ENCODE assay signal across 21 cellular contexts in the genomic region with DNA sequence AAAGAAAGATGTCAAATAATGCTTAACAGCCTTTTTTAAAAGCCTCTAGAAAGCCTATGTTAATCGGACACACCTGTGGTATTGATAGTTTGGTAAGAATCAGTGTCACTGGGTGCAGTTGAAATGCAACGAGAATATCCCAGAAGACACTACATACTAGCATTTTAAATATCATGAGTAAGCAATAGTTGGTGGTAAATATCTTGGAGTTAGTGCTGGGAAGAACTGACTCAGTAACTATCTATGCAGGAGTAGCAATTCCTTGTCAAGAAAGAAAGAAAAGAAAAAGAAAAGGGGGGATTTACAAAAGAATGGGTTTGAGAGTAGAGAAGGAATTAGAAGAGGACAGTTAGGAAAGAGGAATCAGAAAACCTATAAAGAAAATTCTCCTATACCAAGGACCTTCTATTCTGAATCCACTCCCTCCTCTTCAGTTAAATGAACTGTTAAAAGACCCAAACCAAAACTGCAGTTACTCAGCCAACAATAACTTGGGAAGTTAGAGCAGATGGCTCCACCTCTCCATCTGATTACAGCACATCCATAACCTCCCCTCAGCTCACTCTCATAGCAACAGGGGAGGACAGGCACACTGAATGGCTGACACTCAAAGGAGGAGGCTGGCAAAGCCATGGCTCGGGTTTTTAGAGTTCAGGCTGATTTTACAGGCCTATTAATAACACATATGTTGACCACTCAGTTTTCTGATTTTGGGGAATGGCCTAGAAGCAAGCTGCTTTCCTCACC.
DNase-seq lines count a peak whose midpoint lies in the region; ATAC-seq, FAIRE-seq and TF ChIP-seq lines count a peak whose summit lies in the region.
"Had no signal": no experiment of that assay in that cellular context is flagged by ENCODE, and none has a peak within 500 bp of the region (broad histone marks: within the 10 kb centered on the region; RNA-seq: fewer than 3 reads in every experiment).

No MANE protein-coding gene starts in this region.

- no peaks in the 10 kb centered on the region for H3K9me3 ChIP-seq in prostate gland

- no peak for ATAC-seq in HG03439 (IDR thresholded peaks at IDR 0.05; ENCODE audit: unreplicated experiment)
- ATAC-seq: natural killer cell treated with Interleukin-12 subunit alpha and Interleukin-12 subunit beta and Interleukin-15 and Interleukin-18, amount 100 ng/mL, for 72 hours; stimulated activated effector memory CD8-positive, alpha-beta T cell treated with anti-CD3 and anti-CD28 coated beads, Interleukin-12 subunit alpha, Interleukin-12 subunit beta, amount 100 ng/mL, for 72 hours had no signal

- intact Hi-C loops in prostate gland (cut with DNase I): loop anchor here (10.0 kb wide), 2 partner anchors 455 to 1135 kb away; no protein-coding TSS in a partner anchor

- H3K4me1 ChIP-seq in prostate gland (replicated peaks): no peaks in the 10 kb centered on the region

- H3K36me3 Mint-ChIP-seq in nephron (ENCODE audit: low read depth): no peaks in the 10 kb centered on the region
- H3K36me3 Mint-ChIP-seq: CD4-positive, CD25-positive, alpha-beta regulatory T cell; natural killer cell treated with Interleukin-12 subunit alpha and Interleukin-12 subunit beta and Interleukin-15 and Interleukin-18, amount 100 ng/mL, for 72 hours; stimulated activated effector memory CD8-positive, alpha-beta T cell treated with anti-CD3 and anti-CD28 coated beads, Interleukin-12 subunit alpha, Interleukin-12 subunit beta, amount 100 ng/mL, for 72 hours had no signal

- no peaks in the 10 kb centered on the region for H3K27me3 Mint-ChIP-seq in nephron (ENCODE audit: low read depth)

- peak overlapping the region in 2 of 3 experiments; percentile 54 to 78 for H3K27ac Mint-ChIP-seq in nephron
- H3K27ac Mint-ChIP-seq: activated CD4-positive, alpha-beta memory T cell treated with anti-CD3 and anti-CD28 coated beads, Interleukin-2, amount 10 ng/mL, durations not matched to agents 7 days and 5 days; CD4-positive, CD25-positive, alpha-beta regulatory T cell; natural killer cell treated with Interleukin-12 subunit alpha and Interleukin-12 subunit beta and Interleukin-15 and Interleukin-18, amount 100 ng/mL, for 72 hours; stimulated activated effector memory CD8-positive, alpha-beta T cell treated with anti-CD3 and anti-CD28 coated beads, Interleukin-12 subunit alpha, Interleukin-12 subunit beta, amount 100 ng/mL, for 72 hours had no signal

- in situ Hi-C loops in astrocyte of the spinal cord (cut with HindIII; ENCODE audit: low sequenced_read_pairs): no loop called here

- H3K4me3 ChIP-seq in astrocyte of the spinal cord (ENCODE audit: low read depth, low read length) (no peak overlapping the region), prostate gland (no peak overlapping the region)

- H3K4me1 Mint-ChIP-seq in nephron: peaks cover 44% of the 10 kb centered on the region
- H3K4me1 Mint-ChIP-seq: activated CD4-positive, alpha-beta memory T cell treated with anti-CD3 and anti-CD28 coated beads, Interleukin-2, amount 10 ng/mL, durations not matched to agents 7 days and 5 days; CD4-positive, CD25-positive, alpha-beta regulatory T cell; stimulated activated effector memory CD8-positive, alpha-beta T cell treated with anti-CD3 and anti-CD28 coated beads, Interleukin-12 subunit alpha, Interleukin-12 subunit beta, amount 100 ng/mL, for 72 hours had no signal

- no peak for TF ChIP-seq POLR2A in prostate gland (IDR thresholded peaks at IDR 0.05)

- no peak for TF ChIP-seq CTCF in astrocyte of the spinal cord (IDR thresholded peaks at IDR 0.05; ENCODE audit: low read depth, low read length)
- no peak for TF ChIP-seq CTCF in nephron (IDR thresholded peaks at IDR 0.05; ENCODE audit: unreplicated experiment in 3 of 3)
- TF ChIP-seq CTCF in prostate gland (IDR thresholded peaks at IDR 0.05): no peak

- no peaks in the 10 kb centered on the region for H3K9me3 Mint-ChIP-seq in nephron
- H3K9me3 Mint-ChIP-seq: activated CD4-positive, alpha-beta memory T cell treated with anti-CD3 and anti-CD28 coated beads, Interleukin-2, amount 10 ng/mL, durations not matched to agents 7 days and 5 days; CD4-positive, CD25-positive, alpha-beta regulatory T cell; natural killer cell treated with Interleukin-12 subunit alpha and Interleukin-12 subunit beta and Interleukin-15 and Interleukin-18, amount 100 ng/mL, for 72 hours; stimulated activated effector memory CD8-positive, alpha-beta T cell treated with anti-CD3 and anti-CD28 coated beads, Interleukin-12 subunit alpha, Interleukin-12 subunit beta, amount 100 ng/mL, for 72 hours had no signal

- DNase-seq in DMS 273 treated with DMSO at 0.1 percent for 48 hours (lab: John Stamatoyannopoulos, UW) (peak; percentile 86), Kasumi-1 (lab: John Stamatoyannopoulos, UW) (peak; percentile 38 to 44), astrocyte of the spinal cord (ENCODE audit: low read depth, low spot score) (peak; percentile 64), RCC 7860 (ENCODE audit: low spot score) (no peak), prostate gland (ENCODE audit: low spot score) (no peak)
- DNase-seq: activated CD4-positive, alpha-beta memory T cell treated with anti-CD3 and anti-CD28 coated beads, Interleukin-2, amount 10 ng/mL, durations not matched to agents 7 days and 5 days; activated CD4-positive, CD25-positive, alpha-beta regulatory T cell; activated effector memory CD4-positive, alpha-beta T cell treated with anti-CD3 and anti-CD28 coated beads, Interleukin-2, amount 50 U/mL, for 16 hours; CD4-positive, CD25-positive, alpha-beta regulatory T cell; dermis blood vessel endothelial cell; NCI-H1105; NCI-H774; stimulated activated CD4-positive, alpha-beta T cell treated with anti-CD3 and anti-CD28 coated beads, Interleukin-1b, Interleukin-23, amount 100 ng/mL, for 48 hours; T-helper 9 cell had no signal

- no peak for FAIRE-seq in RCC 7860 (lab: Jason Lieb, UNC)
- FAIRE-seq: G401.6, HTR-8/SVneo, urothelium cell line had no signal

- H3K27ac ChIP-seq in prostate gland: no peak overlapping the region

- 82% methylated on average over 3 of the region's 3 CpGs for WGBS in prostate gland

- H3K27me3 ChIP-seq in prostate gland (replicated peaks; ENCODE audit: insufficient read depth): no peaks in the 10 kb centered on the region

- peak overlapping the region in 1 of 3 experiments; percentile 39 for H3K4me3 Mint-ChIP-seq in nephron
- H3K4me3 Mint-ChIP-seq: activated CD4-positive, alpha-beta memory T cell treated with anti-CD3 and anti-CD28 coated beads, Interleukin-2, amount 10 ng/mL, durations not matched to agents 7 days and 5 days; CD4-positive, CD25-positive, alpha-beta regulatory T cell; natural killer cell treated with Interleukin-12 subunit alpha and Interleukin-12 subunit beta and Interleukin-15 and Interleukin-18, amount 100 ng/mL, for 72 hours; stimulated activated effector memory CD8-positive, alpha-beta T cell treated with anti-CD3 and anti-CD28 coated beads, Interleukin-12 subunit alpha, Interleukin-12 subunit beta, amount 100 ng/mL, for 72 hours had no signal

- H3K36me3 ChIP-seq in prostate gland: no peaks in the 10 kb centered on the region

Comparison
In these comparisons a context has a peak if more than half of its experiments do, and no peak if none do; other contexts are left out.
1. DNase-seq: peak in DMS 273 treated with DMSO at 0.1 percent for 48 hours (single experiment), Kasumi-1 (2 of 2) and astrocyte of the spinal cord (single experiment); none in RCC 7860 (single experiment) and prostate gland (single experiment).